ENCODE assay signal across 1 cellular context in genomic region chr14:90555126-90556049, GRCh38.
TF ChIP-seq lines count a peak whose summit lies in the region.

No MANE protein-coding gene starts in this region.

TF ChIP-seq in WTC11, 78 proteins besides CTCF, POLR2A, EP300 and RAD21 (continued from another document):
- TF ChIP-seq ATF2 (CRISPR knock-in tag; IDR thresholded peaks at IDR 0.05; ENCODE audit: borderline replicate concordance, low read depth) (no peak), CDX4 (CRISPR knock-in tag; IDR thresholded peaks at IDR 0.05; ENCODE audit: borderline replicate concordance) (no peak), EMX1 (CRISPR knock-in tag; IDR thresholded peaks at IDR 0.05) (no peak), SMAD4 (CRISPR knock-in tag; IDR thresholded peaks at IDR 0.05) (no peak)
